In genomic region chr12:123094349-123095073, GRCh38 we compare ENCODE assay signal across 9 cellular contexts. TPM values are rescaled to one million over a fixed set of nuclear protein-coding genes. Genes with fewer than 3 reads are reported as not detected.
A peak's percentile ranks its signal among the peaks of the same experiment; 100 is the strongest.
DNase-seq lines count a peak whose midpoint lies in the region; ATAC-seq and TF ChIP-seq lines count a peak whose summit lies in the region.
"Had no signal": no experiment of that assay in that cellular context is flagged by ENCODE, and none has a peak within 500 bp of the region (broad histone marks: within the 10 kb centered on the region; RNA-seq: fewer than 3 reads in every experiment).

No MANE protein-coding gene starts in this region.

- H3K36me3 Mint-ChIP-seq in chondrocyte (ENCODE audit: low read depth) = no peaks in the 10 kb centered on the region
- H3K36me3 Mint-ChIP-seq in memory B cell = peaks cover 2% of the 10 kb centered on the region
- H3K36me3 Mint-ChIP-seq in T-helper 2 cell treated with Interferon-gamma antibody and Interleukin-4, amounts not matched to agents 5 μg/mL and 100 μg/mL, for 36 hours (ENCODE audit: low read depth) = no peaks in the 10 kb centered on the region

- H3K4me3 Mint-ChIP-seq in chondrocyte (ENCODE audit: unreplicated experiment) (no peak overlapping the region), memory B cell (no peak overlapping the region)
- H3K4me3 Mint-ChIP-seq in T-helper 2 cell treated with Interferon-gamma antibody and Interleukin-4, amounts not matched to agents 5 μg/mL and 100 μg/mL, for 36 hours = no peak overlapping the region

- peak; percentile 70 for DNase-seq in A172 (ENCODE audit: low spot score)
- peak; percentile 37 for DNase-seq in LNCaP clone FGC (ENCODE audit: low read depth)
- no peak for DNase-seq in chondrocyte (ENCODE audit: low spot score)
- DNase-seq in memory B cell (ENCODE audit: low spot score in 2 of 2) = no peak
- DNase-seq in T-helper 2 cell treated with Interferon-gamma antibody and Interleukin-4, amounts not matched to agents 5 μg/mL and 100 μg/mL, for 36 hours (ENCODE audit: low spot score) = no peak
- DNase-seq: H7 had no signal

- H3K9me3 Mint-ChIP-seq in chondrocyte (ENCODE audit: low read depth) = no peaks in the 10 kb centered on the region
- no peaks in the 10 kb centered on the region for H3K9me3 Mint-ChIP-seq in memory B cell
- H3K9me3 Mint-ChIP-seq in T-helper 2 cell treated with Interferon-gamma antibody and Interleukin-4, amounts not matched to agents 5 μg/mL and 100 μg/mL, for 36 hours = no peaks in the 10 kb centered on the region

- TF ChIP-seq CTCF in LNCaP clone FGC (IDR thresholded peaks at IDR 0.05; ENCODE audit: control insufficient read depth, extremely low read depth, insufficient read depth) = no peak
- TF ChIP-seq CTCF in chondrocyte (IDR thresholded peaks at IDR 0.05) = no peak

- H3K27me3 Mint-ChIP-seq in chondrocyte (ENCODE audit: low read depth) (no peaks in the 10 kb centered on the region), memory B cell (peaks cover 2% of the 10 kb centered on the region)
- no peaks in the 10 kb centered on the region for H3K27me3 Mint-ChIP-seq in T-helper 2 cell treated with Interferon-gamma antibody and Interleukin-4, amounts not matched to agents 5 μg/mL and 100 μg/mL, for 36 hours (ENCODE audit: low read depth)

- peaks cover 28% of the 10 kb centered on the region for H3K4me1 Mint-ChIP-seq in chondrocyte (ENCODE audit: low read depth)
- H3K4me1 Mint-ChIP-seq in memory B cell = peaks cover 32% of the 10 kb centered on the region
- H3K4me1 Mint-ChIP-seq in T-helper 2 cell treated with Interferon-gamma antibody and Interleukin-4, amounts not matched to agents 5 μg/mL and 100 μg/mL, for 36 hours (ENCODE audit: low read depth) = peaks cover 9% of the 10 kb centered on the region

- H3K4me3 ChIP-seq in LNCaP clone FGC (ENCODE audit: low read depth, low read length) = no peak overlapping the region

- H3K27ac Mint-ChIP-seq in chondrocyte (ENCODE audit: unreplicated experiment) (peak overlapping the region; percentile 4), memory B cell (peak overlapping the region; percentile 7)
- no peak overlapping the region for H3K27ac Mint-ChIP-seq in T-helper 2 cell treated with Interferon-gamma antibody and Interleukin-4, amounts not matched to agents 5 μg/mL and 100 μg/mL, for 36 hours

- ATAC-seq in memory B cell (ENCODE audit: low read depth) (no peak), GM21360 (IDR thresholded peaks at IDR 0.05; ENCODE audit: unreplicated experiment) (no peak), HG03097 (IDR thresholded peaks at IDR 0.05; ENCODE audit: low FRiP score, unreplicated experiment) (no peak), GM19455 (IDR thresholded peaks at IDR 0.05; ENCODE audit: unreplicated experiment) (no peak)

RNA-seq across cellular contexts. Expression of gene PITPNM2, which starts 56.4 kb away (rescaled TPM):
- 1.8 and 3.6 TPM in 2 replicates for total RNA-seq in A172 (2014; rRNA removed; shearing (Covaris generic))
- total RNA-seq in chondrocyte = 6.1 to 11.6 TPM (median 11.5 TPM) in 3 replicates

Comparison
In these comparisons a context has a peak if more than half of its experiments do, and no peak if none do; other contexts are left out.
1. DNase-seq: peak in A172 (single experiment) and LNCaP clone FGC (single experiment); none in chondrocyte (single experiment), memory B cell (0 of 2) and T-helper 2 cell treated with Interferon-gamma antibody and Interleukin-4, amounts not matched to agents 5 μg/mL and 100 μg/mL, for 36 hours (single experiment).